In the genomic region with DNA sequence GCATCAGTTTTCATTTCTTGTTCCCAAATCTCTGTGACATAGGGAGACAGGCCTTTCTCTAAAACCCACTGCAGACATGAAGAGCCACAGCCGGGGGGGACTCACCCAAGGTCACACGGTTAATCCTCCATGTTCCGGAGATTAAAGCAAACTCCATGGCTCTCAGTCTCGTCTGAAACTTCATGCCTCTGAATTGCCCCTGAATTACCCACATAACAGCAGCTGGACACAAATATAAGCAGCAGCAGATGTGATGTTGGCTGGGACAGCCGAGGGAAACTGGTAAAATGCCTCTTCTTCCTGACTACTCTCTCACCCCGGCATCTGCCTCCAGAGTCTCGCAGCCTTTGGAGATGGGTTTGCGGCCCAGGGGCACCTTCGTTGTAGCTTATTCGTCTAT, we compare ENCODE assay signal across 10 cellular contexts.
"Had no signal": no experiment of that assay in that cellular context is flagged by ENCODE, and none has a peak within 500 bp of the region (broad histone marks: within the 10 kb centered on the region; RNA-seq: fewer than 3 reads in every experiment).

No MANE protein-coding gene starts in this region.

- H3K4me3 ChIP-seq: GM23248, HAP-1 had no signal

- DNase-seq: GM23248, GOT3, H7, HFFc6, KBM-7 had no signal

- H3K27ac Mint-ChIP-seq: HFFc6, IgD-negative memory B cell had no signal

- H3K9me3 ChIP-seq: HAP-1 had no signal

- H3K27ac ChIP-seq: GM23248, HL-60 had no signal

- ATAC-seq: HCT116, HepG2 had no signal

- H3K36me3 ChIP-seq: HAP-1 had no signal

- H3K4me1 Mint-ChIP-seq: IgD-negative memory B cell had no signal

- H3K36me3 Mint-ChIP-seq: IgD-negative memory B cell had no signal

- H3K4me1 ChIP-seq: HAP-1 had no signal

- H3K4me3 Mint-ChIP-seq: HFFc6, IgD-negative memory B cell had no signal
